In the genomic region with DNA sequence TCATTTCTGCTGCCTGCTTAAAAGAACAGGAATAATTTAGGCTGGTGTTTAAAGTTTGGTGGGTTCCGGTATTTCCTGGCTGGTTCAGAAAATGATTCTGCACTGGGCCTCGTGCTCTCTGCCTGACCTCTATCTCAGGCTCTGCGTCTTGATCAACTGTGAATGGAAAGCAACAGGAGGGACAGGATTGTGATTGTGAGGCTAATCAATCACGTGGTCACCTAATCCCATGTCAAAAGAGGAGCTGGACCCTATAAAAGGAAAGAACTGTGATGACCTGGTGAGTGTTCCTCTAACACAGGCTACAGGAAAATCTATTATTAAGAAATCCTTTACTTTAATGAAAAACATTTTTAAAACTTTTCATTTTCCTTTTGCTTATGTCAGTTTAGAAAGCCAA, we compare ENCODE assay signal across 10 cellular contexts. TPM values are rescaled to one million over a fixed set of nuclear protein-coding genes. Genes with fewer than 3 reads are reported as not detected.
A peak's percentile ranks its signal among the peaks of the same experiment; 100 is the strongest.
DNase-seq lines count a peak whose midpoint lies in the region; ATAC-seq, FAIRE-seq and TF ChIP-seq lines count a peak whose summit lies in the region.
"Had no signal": no experiment of that assay in that cellular context is flagged by ENCODE, and none has a peak within 500 bp of the region (broad histone marks: within the 10 kb centered on the region; RNA-seq: fewer than 3 reads in every experiment).

A gene with protein sequence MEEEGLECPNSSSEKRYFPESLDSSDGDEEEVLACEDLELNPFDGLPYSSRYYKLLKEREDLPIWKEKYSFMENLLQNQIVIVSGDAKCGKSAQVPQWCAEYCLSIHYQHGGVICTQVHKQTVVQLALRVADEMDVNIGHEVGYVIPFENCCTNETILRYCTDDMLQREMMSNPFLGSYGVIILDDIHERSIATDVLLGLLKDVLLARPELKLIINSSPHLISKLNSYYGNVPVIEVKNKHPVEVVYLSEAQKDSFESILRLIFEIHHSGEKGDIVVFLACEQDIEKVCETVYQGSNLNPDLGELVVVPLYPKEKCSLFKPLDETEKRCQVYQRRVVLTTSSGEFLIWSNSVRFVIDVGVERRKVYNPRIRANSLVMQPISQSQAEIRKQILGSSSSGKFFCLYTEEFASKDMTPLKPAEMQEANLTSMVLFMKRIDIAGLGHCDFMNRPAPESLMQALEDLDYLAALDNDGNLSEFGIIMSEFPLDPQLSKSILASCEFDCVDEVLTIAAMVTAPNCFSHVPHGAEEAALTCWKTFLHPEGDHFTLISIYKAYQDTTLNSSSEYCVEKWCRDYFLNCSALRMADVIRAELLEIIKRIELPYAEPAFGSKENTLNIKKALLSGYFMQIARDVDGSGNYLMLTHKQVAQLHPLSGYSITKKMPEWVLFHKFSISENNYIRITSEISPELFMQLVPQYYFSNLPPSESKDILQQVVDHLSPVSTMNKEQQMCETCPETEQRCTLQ (minus strand): TSS at position 101 of the 400 bp plus-strand sequence. CDS start 468 bp downstream, outside the sequence.

- TF ChIP-seq RAD21 in H1 (IDR thresholded peaks at IDR 0.05 in 1 of 2, conservative IDR thresholded peaks at IDR 0.05 in 1 of 2; ENCODE audit: low read depth in 2 of 2, low read length in 2 of 2) = no peak

- no peaks in the 10 kb centered on the region; the same call in 1 of the 2 replicates for H3K23me2 ChIP-seq in H1 (ENCODE audit: low read depth, low read length)

- peaks cover 12% of the 10 kb centered on the region for H3K4me1 ChIP-seq in PC-9 (replicated peaks; ENCODE audit: insufficient read depth)
- peaks cover 2 to 19% (median 7%) of the 10 kb centered on the region in 4 experiments for H3K4me1 ChIP-seq in H1 (replicated peaks in 1 of 4; ENCODE audit: control insufficient read depth in 3 of 4, insufficient read depth in 4 of 4, low read length in 3 of 4)
- no peaks in the 10 kb centered on the region for H3K4me1 ChIP-seq in right lobe of liver
- peaks cover 10% of the 10 kb centered on the region for H3K4me1 ChIP-seq in testis

- peak; percentile 94 for FAIRE-seq in H1 (lab: Jason Lieb, UNC)
- no peak for FAIRE-seq in RCC 7860 (lab: Jason Lieb, UNC)
- FAIRE-seq: GM12892 had no signal

- peak within 1 kb of the TSS in 2 of 4 experiments; percentile 14 to 15; a peak in 1 of 7 replicates for H3K9ac ChIP-seq in H1 (replicated peaks in 1 of 4; ENCODE audit: extremely low read depth in 1 of 4, low read depth in 3 of 4, low read length in 3 of 4)

- peak within 1 kb of the TSS; percentile 86; the same call in 1 of the 2 replicates for H2BK12ac ChIP-seq in H1 (ENCODE audit: low read depth, low read length)

- peak within 1 kb of the TSS; percentile 86; the same call in 1 of the 2 replicates for H2BK20ac ChIP-seq in H1 (ENCODE audit: low read length)

- no peak within 1 kb of the TSS for H4K8ac ChIP-seq in H1 (ENCODE audit: extremely low read depth, insufficient read depth, low read length)

- H3K9me2 ChIP-seq in PC-9 (ENCODE audit: insufficient read depth) = no peaks in the 10 kb centered on the region

- no peak within 1 kb of the TSS for H3K14ac ChIP-seq in H1 (ENCODE audit: insufficient read length)

- no peak for ATAC-seq in right lobe of liver

- H3K79me2 ChIP-seq in PC-9 (ENCODE audit: low read depth) (peaks cover 26% of the 10 kb centered on the region), H1 (ENCODE audit: control insufficient read depth in 1 of 2, insufficient read depth in 2 of 2, low read length in 2 of 2) (no peaks in the 10 kb centered on the region)

- H3K18ac ChIP-seq in H1 (ENCODE audit: extremely low read depth, low read length) = peak within 1 kb of the TSS; percentile 40

- H2AK5ac ChIP-seq in H1 (ENCODE audit: low read depth, low read length) = peak within 1 kb of the TSS; percentile 75; the same call in 1 of the 2 replicates

- DNase-seq in PC-9 (no peak), H1 (ENCODE audit: low read depth in 1 of 2, low spot score in 2 of 2) (no peak), right lobe of liver (no peak), testis (peak; percentile 38), RCC 7860 (ENCODE audit: low spot score) (no peak), NCI-H510A (lab: John Stamatoyannopoulos, UW) (no peak), medulla oblongata (ENCODE audit: extremely low spot score) (no peak)
- DNase-seq in activated T-cell treated with anti-CD3 and anti-CD28 coated beads, Interleukin-2, amount 50 U/mL, for 48 hours = no peak
- DNase-seq: amniotic stem cell had no signal

- peak within 1 kb of the TSS; percentile 80 for H2BK120ac ChIP-seq in H1 (replicated peaks; ENCODE audit: low read depth, low read length)

- peaks cover 15% of the 10 kb centered on the region; the same call in 1 of the 2 replicates for H3F3A ChIP-seq in PC-9 (ENCODE audit: insufficient read depth, low read depth)

- no peak within 1 kb of the TSS for H3K4ac ChIP-seq in H1 (replicated peaks; ENCODE audit: insufficient read length, low read depth, low read length)

- H3K56ac ChIP-seq in H1 (replicated peaks; ENCODE audit: insufficient read length, low read depth, low read length) = no peak within 1 kb of the TSS

- no peaks in the 10 kb centered on the region; the same call in none of the 2 replicates for H3K79me1 ChIP-seq in H1 (ENCODE audit: low read depth, low read length)

- no peak within 1 kb of the TSS for H3K4me3 ChIP-seq in PC-9
- peak within 1 kb of the TSS in 2 of 4 experiments; percentile 20 to 47; a peak in 4 of 8 replicates for H3K4me3 ChIP-seq in H1 (ENCODE audit: extremely low read depth in 1 of 4, insufficient read depth in 2 of 4, low read depth in 3 of 4, low read length in 4 of 4)
- H3K4me3 ChIP-seq in right lobe of liver = no peak within 1 kb of the TSS
- no peak within 1 kb of the TSS for H3K4me3 ChIP-seq in testis

- TF ChIP-seq POLR2A in H1 (IDR thresholded peaks at IDR 0.05; ENCODE audit: control extremely low read depth in 1 of 2, low read depth in 2 of 2, low read length in 2 of 2) = no peak
- no peak for TF ChIP-seq POLR2A in right lobe of liver (IDR thresholded peaks at IDR 0.05)
- no peak for TF ChIP-seq POLR2A in testis (IDR thresholded peaks at IDR 0.05)

- H2BK15ac ChIP-seq in H1 (ENCODE audit: low read length) = no peak within 1 kb of the TSS

- H3K9me3 ChIP-seq in PC-9 (ENCODE audit: insufficient read depth, low read depth) (peaks cover 9% of the 10 kb centered on the region), H1 (ENCODE audit: insufficient read depth in 2 of 2, low read depth in 1 of 2, low read length in 1 of 2) (peaks cover 4 to 7% of the 10 kb centered on the region in 2 experiments), right lobe of liver (peaks cover 0 to 2% (median 0%) of the 10 kb centered on the region in 4 donors), testis (no peaks in the 10 kb centered on the region)

- no TSS peak for BruUV-seq in PC-9 (replicated peaks; lab: Mats Ljungman, UMichigan)

- H3K27me3 ChIP-seq in PC-9 (ENCODE audit: insufficient read depth, low read depth) (no peaks in the 10 kb centered on the region), H1 (replicated peaks in 1 of 4; ENCODE audit: control insufficient read depth in 3 of 4, extremely low read depth in 1 of 4, insufficient read depth in 3 of 4, low read length in 3 of 4) (no peaks in the 10 kb centered on the region; a peak in 1 of 7 replicates), right lobe of liver (no peaks in the 10 kb centered on the region), testis (no peaks in the 10 kb centered on the region)

- WGBS in H1 (ENCODE audit: extremely low coverage in 1 of 2, insufficient coverage in 1 of 2, insufficient read length in 1 of 2, insufficient replicate concordance in 2 of 2, low coverage in 1 of 2, low lambda C conversion rate in 2 of 2, missing lambda C conversion rate in 1 of 2), 2 experiments = 1% methylated on average over 4 of the region's 4 CpGs; no CpG with 5 or more reads in 1 of the 2 experiments
- 63% methylated on average over 4 of the region's 4 CpGs for WGBS in right lobe of liver (ENCODE audit: insufficient coverage, low coverage, low lambda C conversion rate, missing lambda C conversion rate)
- 41 to 52% methylated on average over 4 of the region's 4 CpGs for WGBS in testis, 2 donors

- CTCF ChIA-PET in PC-9 (lab: Charles Lee) = no interaction called here
- CTCF ChIA-PET in H1 (lab: Charles Lee; ENCODE audit: partially characterized antibody) = interaction anchor here (0.9 to 2.4 kb wide), 4 partner anchors 8 to 96 kb away, joined by 3 to 16 read pairs (median 6); no protein-coding TSS in a partner anchor

- H3K4me2 ChIP-seq in PC-9 (no peak within 1 kb of the TSS), H1 (ENCODE audit: insufficient read depth in 1 of 2, low read depth in 2 of 2, low read length in 2 of 2) (peak within 1 kb of the TSS; percentile 56 to 70)

- H2AFZ ChIP-seq in PC-9 = no peak within 1 kb of the TSS
- H2AFZ ChIP-seq in H1 (ENCODE audit: low read length) = no peak within 1 kb of the TSS

- peak in 1 of 2 experiments; percentile 57; a peak in 1 of 3 replicates for TF ChIP-seq EP300 in H1 (IDR thresholded peaks at IDR 0.05; ENCODE audit: borderline replicate concordance in 1 of 2, low read depth in 2 of 2, low read length in 2 of 2)

- H4K91ac ChIP-seq in H1 (replicated peaks; ENCODE audit: insufficient read length, low read length) = peak within 1 kb of the TSS; percentile 10

- peak within 1 kb of the TSS; percentile 76 for H3K27ac ChIP-seq in PC-9
- no peak within 1 kb of the TSS; the same call in 1 of the 2 replicates for H3K27ac ChIP-seq in H1 (ENCODE audit: low read depth, low read length)
- no peak within 1 kb of the TSS for H3K27ac ChIP-seq in right lobe of liver
- peak within 1 kb of the TSS in 1 of 2 donors; percentile 41 for H3K27ac ChIP-seq in testis

- POLR2A ChIA-PET in PC-9 (lab: Charles Lee; ENCODE audit: unreplicated experiment) (no interaction called here), H1 (lab: Charles Lee; ENCODE audit: partially characterized antibody) (interaction anchor here (1.0 to 1.1 kb wide), 3 partner anchors 9 to 20 kb away, joined by 3 to 4 read pairs (median 3); no protein-coding TSS in a partner anchor)

- no peak within 1 kb of the TSS; the same call in 1 of the 2 replicates for H2BK5ac ChIP-seq in H1 (ENCODE audit: low read depth, low read length)

- H3K36me3 ChIP-seq in PC-9 (ENCODE audit: low read depth) (peaks cover 23% of the 10 kb centered on the region), H1 (ENCODE audit: control insufficient read depth in 2 of 4, insufficient read depth in 4 of 4, low read length in 3 of 4) (peaks cover 0 to 7% (median 3%) of the 10 kb centered on the region in 4 experiments; a peak in 4 of 8 replicates), right lobe of liver (peaks cover 0 to 6% (median 0%) of the 10 kb centered on the region in 4 donors), testis (ENCODE audit: low read depth, missing control alignments) (no peaks in the 10 kb centered on the region)

- H4K20me1 ChIP-seq in PC-9 (ENCODE audit: insufficient read depth) (no peaks in the 10 kb centered on the region), H1 (replicated peaks in 1 of 2; ENCODE audit: control insufficient read depth in 1 of 2, insufficient read depth in 2 of 2, low read length in 2 of 2) (no peaks in the 10 kb centered on the region)

- intact Hi-C loops in PC-9 (cut with micrococcal nuclease; ENCODE audit: unreplicated experiment) = loop anchor here (10.0 kb wide), 1 partner anchor 184 kb away; no protein-coding TSS in a partner anchor
- intact Hi-C loops in right lobe of liver (cut with DNase I) = no loop called here
- intact Hi-C loops in testis (cut with DNase I; ENCODE audit: low total_unique reads) = no loop called here

- no peak within 1 kb of the TSS for H4K5ac ChIP-seq in H1 (ENCODE audit: insufficient read length, low read depth, low read length)

- H3K23ac ChIP-seq in H1 (ENCODE audit: insufficient read length) = no peak within 1 kb of the TSS

- no peak for TF ChIP-seq CTCF in PC-9 (conservative IDR thresholded peaks at IDR 0.05)
- TF ChIP-seq CTCF in H1 (IDR thresholded peaks at IDR 0.05; ENCODE audit: control extremely low read depth in 1 of 3, insufficient read depth in 1 of 3, low read depth in 1 of 3, low read length in 3 of 3) = no peak
- TF ChIP-seq CTCF in right lobe of liver (IDR thresholded peaks at IDR 0.05) = no peak
- no peak for TF ChIP-seq CTCF in testis (IDR thresholded peaks at IDR 0.05)

RNA-seq across cellular contexts. Expression of the gene that starts here (rescaled TPM):
- total RNA-seq in PC-9 (2021) (50.4 and 51.0 TPM in 2 replicates), right lobe of liver (10 to 100 TPM; 10.0 to 17.6 (median 14.1) TPM), testis (10 to 100 TPM; 42.2 to 60.2 TPM)
- total RNA-seq in H1 (2021; fragmentation: NEBNext Ultra II Directional; extraction: Animal tissue kit (Norgen Biotek cat#: 25700)) = 15.6 and 15.8 TPM in 2 replicates
- polyA plus RNA-seq in H1 (2011; rRNA removed) (7.0 and 12.4 TPM in 2 replicates), testis (ENCODE audit: insufficient read depth, low read depth, low replicate concordance) (64.0 TPM)
- polyA plus RNA-seq in H1 (2011; cell fraction: cytosol; rRNA removed) = 12.9 TPM
- 6.8 TPM for polyA plus RNA-seq in H1 (2011; cell fraction: nucleus; rRNA removed)
- polyA plus RNA-seq in H1 (2012, experiment 1 of 2) = 12.7 to 17.0 TPM (median 14.9 TPM) in 4 replicates
- polyA plus RNA-seq in H1 (2012, experiment 2 of 2) = 2.0 TPM
- polyA plus RNA-seq in H1 (2013, experiment 1 of 2) = 11.5 TPM
- 11.7 TPM for polyA plus RNA-seq in H1 (2013, experiment 2 of 2)
- polyA minus RNA-seq in H1 (2011; rRNA and poly(A)+ RNA removed) = 19.3 and 24.9 TPM in 2 replicates
- 10.6 TPM for polyA minus RNA-seq in H1 (2011; cell fraction: cytosol; rRNA and poly(A)+ RNA removed)
- 11.2 TPM for polyA minus RNA-seq in H1 (2011; cell fraction: nucleus; rRNA and poly(A)+ RNA removed)
